11 cellular contexts compared by ENCODE assay signal in genomic region chr1:50420689-50421365, GRCh38. TPM values are rescaled to one million over a fixed set of nuclear protein-coding genes. Genes with fewer than 3 reads are reported as not detected.
DNase-seq lines count a peak whose midpoint lies in the region; ATAC-seq and TF ChIP-seq lines count a peak whose summit lies in the region.
"Had no signal": no experiment of that assay in that cellular context is flagged by ENCODE, and none has a peak within 500 bp of the region (broad histone marks: within the 10 kb centered on the region; RNA-seq: fewer than 3 reads in every experiment).

No MANE protein-coding gene starts in this region.

- in situ Hi-C loops in transverse colon (cut with MboI; ENCODE audit: low pct_ligation_motif_present in 1 of 4, low pct_unique_long_range_greater_than_20kb in 1 of 4, low sequenced_read_pairs in 3 of 4), result no loop called here

- H3K27ac ChIP-seq in transverse colon, result no peak overlapping the region

- no peaks in the 10 kb centered on the region for H3K36me3 ChIP-seq in transverse colon

- H3K4me3 Mint-ChIP-seq in activated CD8-positive, alpha-beta T cell treated with anti-CD3 and anti-CD28 coated beads, Interleukin-2, amount 10 ng/mL, durations not matched to agents 7 days and 5 days, result no peak overlapping the region
- H3K4me3 Mint-ChIP-seq in stimulated activated naive CD8-positive, alpha-beta T cell treated with anti-CD3 and anti-CD28 coated beads, Interleukin-15, Interleukin-2, amounts not matched to agents 100 ng/mL and 50 ng/mL, for 24 hours, result peak overlapping the region; percentile 51

- POLR2A ChIA-PET in activated CD8-positive, alpha-beta T cell treated with anti-CD3 and anti-CD28 coated beads, Interleukin-2, amount 10 ng/mL, durations not matched to agents 7 days and 5 days (lab: Charles Lee), result interaction anchor here (1.0 kb wide), 1 partner anchor 10 kb away, joined by 3 read pairs; no protein-coding TSS in a partner anchor

- H3K36me3 Mint-ChIP-seq in activated CD8-positive, alpha-beta T cell treated with anti-CD3 and anti-CD28 coated beads, Interleukin-2, amount 10 ng/mL, durations not matched to agents 7 days and 5 days (ENCODE audit: low read depth), result peaks cover 22% of the 10 kb centered on the region
- no peaks in the 10 kb centered on the region for H3K36me3 Mint-ChIP-seq in stimulated activated naive CD8-positive, alpha-beta T cell treated with anti-CD3 and anti-CD28 coated beads, Interleukin-15, Interleukin-2, amounts not matched to agents 100 ng/mL and 50 ng/mL, for 24 hours (ENCODE audit: low read depth)

- intact Hi-C loops in transverse colon (cut with DNase I; ENCODE audit: low total_unique reads), result no loop called here

- H3K27ac Mint-ChIP-seq in activated CD8-positive, alpha-beta T cell treated with anti-CD3 and anti-CD28 coated beads, Interleukin-2, amount 10 ng/mL, durations not matched to agents 7 days and 5 days, result peak overlapping the region; percentile 56
- peak overlapping the region; percentile 63 for H3K27ac Mint-ChIP-seq in stimulated activated naive CD8-positive, alpha-beta T cell treated with anti-CD3 and anti-CD28 coated beads, Interleukin-15, Interleukin-2, amounts not matched to agents 100 ng/mL and 50 ng/mL, for 24 hours

- TF ChIP-seq POLR2A in transverse colon (IDR thresholded peaks at IDR 0.05), result no peak

- peaks cover 100% of the 10 kb centered on the region for H3K27me3 ChIP-seq in transverse colon

- no peak for TF ChIP-seq EP300 in transverse colon (IDR thresholded peaks at IDR 0.05; ENCODE audit: low read depth)

- peak; percentile 65 for DNase-seq in activated CD8-positive, alpha-beta memory T cell treated with anti-CD3 and anti-CD28 coated beads for 24 hours
- DNase-seq in activated CD8-positive, alpha-beta memory T cell treated with anti-CD3 and anti-CD28 coated beads, Interleukin-2, amount 50 U/mL, for 4 hours, result no peak
- DNase-seq in activated CD8-positive, alpha-beta T cell treated with anti-CD3 and anti-CD28 coated beads, Interleukin-2, amount 10 ng/mL, durations not matched to agents 7 days and 5 days, result no peak
- DNase-seq in transverse colon (no peak), hypothalamus (lab: John Stamatoyannopoulos, UW) (no peak)
- DNase-seq: activated naive CD4-positive, alpha-beta T cell treated with anti-CD3 and anti-CD28 coated beads, Interleukin-2, amount 50 U/mL, for 16 hours; left cardiac atrium; NCI-H69 had no signal

- peaks cover 54% of the 10 kb centered on the region for H3K4me1 Mint-ChIP-seq in activated CD8-positive, alpha-beta T cell treated with anti-CD3 and anti-CD28 coated beads, Interleukin-2, amount 10 ng/mL, durations not matched to agents 7 days and 5 days (ENCODE audit: low read depth)
- H3K4me1 Mint-ChIP-seq in stimulated activated naive CD8-positive, alpha-beta T cell treated with anti-CD3 and anti-CD28 coated beads, Interleukin-15, Interleukin-2, amounts not matched to agents 100 ng/mL and 50 ng/mL, for 24 hours (ENCODE audit: low read depth), result peaks cover 66% of the 10 kb centered on the region

- no peak for ATAC-seq in activated CD8-positive, alpha-beta T cell treated with anti-CD3 and anti-CD28 coated beads, Interleukin-2, amount 10 ng/mL, durations not matched to agents 7 days and 5 days
- ATAC-seq in GM19328 (IDR thresholded peaks at IDR 0.05; ENCODE audit: unreplicated experiment), result no peak
- ATAC-seq: left cardiac atrium had no signal

- peaks cover 20 to 83% (median 47%) of the 10 kb centered on the region in 4 donors for H3K4me1 ChIP-seq in transverse colon

- H3K4me3 ChIP-seq in iPS-18c (ENCODE audit: insufficient read depth, low read depth, low read length) (peak overlapping the region; percentile 32; the same call in 1 of the 2 replicates), transverse colon (peak overlapping the region in 1 of 4 donors; percentile 10)

- no peak for TF ChIP-seq CTCF in transverse colon (IDR thresholded peaks at IDR 0.05)

- WGBS in transverse colon (ENCODE audit: low coverage in 1 of 2), 2 donors, result 0 to 17% methylated on average over 5 to 54 of the region's 69 CpGs

- H3K27me3 Mint-ChIP-seq in activated CD8-positive, alpha-beta T cell treated with anti-CD3 and anti-CD28 coated beads, Interleukin-2, amount 10 ng/mL, durations not matched to agents 7 days and 5 days (ENCODE audit: low read depth), result peaks cover 83% of the 10 kb centered on the region
- H3K27me3 Mint-ChIP-seq in stimulated activated naive CD8-positive, alpha-beta T cell treated with anti-CD3 and anti-CD28 coated beads, Interleukin-15, Interleukin-2, amounts not matched to agents 100 ng/mL and 50 ng/mL, for 24 hours, result peaks cover 82% of the 10 kb centered on the region

- CTCF ChIA-PET in activated CD8-positive, alpha-beta T cell treated with anti-CD3 and anti-CD28 coated beads, Interleukin-2, amount 10 ng/mL, durations not matched to agents 7 days and 5 days (lab: Charles Lee), result no interaction called here

- peaks cover 2% of the 10 kb centered on the region for H3K9me3 ChIP-seq in iPS-18c (ENCODE audit: control insufficient read depth, insufficient read depth, low read length)
- H3K9me3 ChIP-seq in transverse colon, result no peaks in the 10 kb centered on the region

- no peaks in the 10 kb centered on the region for H3K9me3 Mint-ChIP-seq in activated CD8-positive, alpha-beta T cell treated with anti-CD3 and anti-CD28 coated beads, Interleukin-2, amount 10 ng/mL, durations not matched to agents 7 days and 5 days (ENCODE audit: insufficient read depth)
- H3K9me3 Mint-ChIP-seq in stimulated activated naive CD8-positive, alpha-beta T cell treated with anti-CD3 and anti-CD28 coated beads, Interleukin-15, Interleukin-2, amounts not matched to agents 100 ng/mL and 50 ng/mL, for 24 hours, result no peaks in the 10 kb centered on the region

RNA-seq across cellular contexts. Expression of gene DMRTA2, which starts 2.4 kb away (rescaled TPM):
- not detected for total RNA-seq in activated CD8-positive, alpha-beta T cell treated with anti-CD3 and anti-CD28 coated beads, Interleukin-2, amount 10 ng/mL, durations not matched to agents 7 days and 5 days
- not detected for total RNA-seq in transverse colon
- total RNA-seq: left cardiac atrium had no signal
